20 cellular contexts compared by ENCODE assay signal in the genomic region with DNA sequence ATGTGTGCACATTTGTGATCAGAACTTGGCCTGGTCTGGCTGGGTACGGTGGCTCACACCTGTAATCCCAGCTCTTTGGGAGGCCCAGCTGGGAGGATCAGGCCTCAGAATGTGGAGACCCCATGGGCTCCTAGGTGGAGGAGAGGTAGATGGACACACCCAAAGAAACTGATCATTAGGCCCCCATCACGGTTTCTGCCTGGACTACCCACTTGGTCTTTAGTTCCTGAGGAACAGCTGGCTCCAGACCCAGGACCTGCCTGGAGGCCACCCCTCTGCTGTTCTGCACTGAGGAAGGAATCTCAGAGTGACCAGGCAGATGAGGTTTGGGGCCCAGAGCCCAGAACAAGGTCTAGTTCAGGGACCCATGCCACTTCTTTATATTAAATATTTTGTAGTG. TPM values are rescaled to one million over a fixed set of nuclear protein-coding genes. Genes with fewer than 3 reads are reported as not detected.
"Had no signal": no experiment of that assay in that cellular context is flagged by ENCODE, and none has a peak within 500 bp of the region (broad histone marks: within the 10 kb centered on the region; RNA-seq: fewer than 3 reads in every experiment).

No MANE protein-coding gene starts in this region.

- H3K27ac Mint-ChIP-seq: activated naive CD8-positive, alpha-beta T cell treated with anti-CD3 and anti-CD28 coated beads for 36 hours; activated T-helper 1 cell treated with anti-CD3 and anti-CD28 coated beads, Interleukin-12 subunit alpha, Interleukin-12 subunit beta, Interleukin-2, Interleukin-4 antibody, amounts not matched to agents 30 ng/mL and 10 ng/mL and 1 ng/mL, durations not matched to agents 14 hours and 24 hours and 36 hours; T-helper 2 cell treated with Interferon-gamma antibody and Interleukin-4, amounts not matched to agents 5 μg/mL and 100 μg/mL, for 36 hours had no signal

- H3K9me3 Mint-ChIP-seq: activated naive CD8-positive, alpha-beta T cell treated with anti-CD3 and anti-CD28 coated beads for 36 hours; activated T-helper 1 cell treated with anti-CD3 and anti-CD28 coated beads, Interleukin-12 subunit alpha, Interleukin-12 subunit beta, Interleukin-2, Interleukin-4 antibody, amounts not matched to agents 30 ng/mL and 10 ng/mL and 1 ng/mL, durations not matched to agents 14 hours and 24 hours and 36 hours; T-helper 2 cell treated with Interferon-gamma antibody and Interleukin-4, amounts not matched to agents 5 μg/mL and 100 μg/mL, for 36 hours had no signal

- H3K4me3 ChIP-seq: tibial nerve had no signal

- H3K4me3 Mint-ChIP-seq: activated naive CD8-positive, alpha-beta T cell treated with anti-CD3 and anti-CD28 coated beads for 36 hours; activated T-helper 1 cell treated with anti-CD3 and anti-CD28 coated beads, Interleukin-12 subunit alpha, Interleukin-12 subunit beta, Interleukin-2, Interleukin-4 antibody, amounts not matched to agents 30 ng/mL and 10 ng/mL and 1 ng/mL, durations not matched to agents 14 hours and 24 hours and 36 hours; T-helper 2 cell treated with Interferon-gamma antibody and Interleukin-4, amounts not matched to agents 5 μg/mL and 100 μg/mL, for 36 hours had no signal

- H3K36me3 ChIP-seq: tibial nerve had no signal

- H3K36me3 Mint-ChIP-seq: activated naive CD8-positive, alpha-beta T cell treated with anti-CD3 and anti-CD28 coated beads for 36 hours had no signal

- ATAC-seq: activated CD4-positive, CD25-positive, alpha-beta regulatory T cell treated with anti-CD3 and anti-CD28 coated beads, Interleukin-2, amount 50 U/mL, for 24 hours had no signal

- DNase-seq: activated CD4-positive, alpha-beta T cell treated with anti-CD3 and anti-CD28 coated beads, Interleukin-2, amount 50 U/mL, for 1 hour; activated naive CD8-positive, alpha-beta T cell treated with anti-CD3 and anti-CD28 coated beads for 36 hours; aorta; esophagus squamous epithelium; glutamatergic neuron; stimulated activated CD4-positive, alpha-beta T cell treated with anti-CD3 and anti-CD28 coated beads, Interleukin-4, amount 100 ng/mL, for 1 hour; stimulated activated naive CD4-positive, alpha-beta T cell treated with Interleukin-2 at 50 U/mL for 16 hours; substantia nigra; SW 1271 had no signal

- H3K9me3 ChIP-seq: esophagus squamous epithelium, tibial nerve had no signal

RNA-seq across cellular contexts. Expression of gene CBLC, which starts 1.5 kb away (rescaled TPM):
- total RNA-seq: activated CD8-positive, alpha-beta memory T cell treated with anti-CD3 and anti-CD28 coated beads for 36 hours; activated naive CD8-positive, alpha-beta T cell treated with anti-CD3 and anti-CD28 coated beads for 36 hours; activated T-helper 1 cell treated with anti-CD3 and anti-CD28 coated beads, Interleukin-12 subunit alpha, Interleukin-12 subunit beta, Interleukin-2, Interleukin-4 antibody, amounts not matched to agents 30 ng/mL and 10 ng/mL and 1 ng/mL, durations not matched to agents 14 hours and 24 hours and 36 hours; aorta; chondrocyte; mesenteric fat pad; myocyte; osteocyte; SK-MEL-5; tibial nerve had no signal
- polyA plus RNA-seq: neural cell had no signal

RNA-seq across cellular contexts. Expression of gene BCAM, which starts 29.8 kb away (rescaled TPM):
- total RNA-seq: activated CD8-positive, alpha-beta memory T cell treated with anti-CD3 and anti-CD28 coated beads for 36 hours; activated naive CD8-positive, alpha-beta T cell treated with anti-CD3 and anti-CD28 coated beads for 36 hours; activated T-helper 1 cell treated with anti-CD3 and anti-CD28 coated beads, Interleukin-12 subunit alpha, Interleukin-12 subunit beta, Interleukin-2, Interleukin-4 antibody, amounts not matched to agents 30 ng/mL and 10 ng/mL and 1 ng/mL, durations not matched to agents 14 hours and 24 hours and 36 hours had no signal
